Comparison of ENCODE assay signal across 21 cellular contexts in the genomic region with DNA sequence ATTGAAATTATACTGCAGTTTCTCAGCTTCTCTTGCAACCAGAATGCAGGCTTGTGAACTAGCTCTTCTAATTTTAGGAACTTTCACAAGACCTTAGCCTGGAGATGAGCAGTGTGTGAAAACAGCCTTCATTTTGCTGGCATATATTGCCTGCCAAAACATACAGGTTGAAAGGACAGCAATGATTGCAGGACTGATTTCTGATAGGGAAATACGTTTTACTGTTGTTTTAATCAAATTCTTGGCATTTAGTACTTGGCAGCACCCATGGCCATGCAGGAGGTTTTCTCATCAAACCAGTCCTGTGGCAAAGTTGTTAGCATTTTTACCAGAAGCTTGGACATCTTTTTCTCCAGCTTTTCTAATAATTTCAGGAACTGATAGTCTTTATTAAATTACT.
"Had no signal": no experiment of that assay in that cellular context is flagged by ENCODE, and none has a peak within 500 bp of the region (broad histone marks: within the 10 kb centered on the region; RNA-seq: fewer than 3 reads in every experiment).

No MANE protein-coding gene starts in this region.

- ATAC-seq: activated T-cell treated with anti-CD3 and anti-CD28 coated beads, Interleukin-2, amount 50 U/mL, for 72 hours; heart left ventricle; left cardiac atrium; natural killer cell treated with Interleukin-12 subunit alpha and Interleukin-12 subunit beta and Interleukin-15 and Interleukin-18, amount 100 ng/mL, for 72 hours had no signal

- H3K4me1 Mint-ChIP-seq: memory B cell had no signal

- H3K9me3 ChIP-seq: thoracic aorta, vagina had no signal

- H3K36me3 ChIP-seq: heart left ventricle, spleen, thoracic aorta, vagina had no signal

- H3K4me3 ChIP-seq: heart left ventricle, spleen, thoracic aorta, vagina had no signal

- H3K27me3 Mint-ChIP-seq: dendritic cell treated with granulocyte-macrophage colony-stimulating factor and Interleukin-4, amounts not matched to agents 40 ng/mL and 50 ng/mL, for 4 days; natural killer cell treated with Interleukin-12 subunit alpha and Interleukin-12 subunit beta and Interleukin-15 and Interleukin-18, amount 100 ng/mL, for 72 hours had no signal

- H3K4me3 Mint-ChIP-seq: activated CD4-positive, alpha-beta memory T cell treated with anti-CD3 and anti-CD28 coated beads, Interleukin-2, amount 10 ng/mL, durations not matched to agents 7 days and 5 days; activated naive CD4-positive, alpha-beta T cell treated with anti-CD3 and anti-CD28 coated beads for 36 hours; activated T-cell treated with anti-CD3 and anti-CD28 coated beads, Interleukin-2, amount 50 U/mL, for 72 hours; dendritic cell treated with granulocyte-macrophage colony-stimulating factor and Interleukin-4, amounts not matched to agents 40 ng/mL and 50 ng/mL, for 4 days; memory B cell; natural killer cell treated with Interleukin-12 subunit alpha and Interleukin-12 subunit beta and Interleukin-15 and Interleukin-18, amount 100 ng/mL, for 72 hours; type B pancreatic cell had no signal

- H3K4me1 ChIP-seq: heart left ventricle, spleen, vagina had no signal

- H3K27me3 ChIP-seq: vagina had no signal

- DNase-seq: activated CD4-positive, alpha-beta memory T cell treated with anti-CD3 and anti-CD28 coated beads, Interleukin-2, amount 10 ng/mL, durations not matched to agents 7 days and 5 days; activated CD4-positive, alpha-beta T cell treated with anti-CD3 and anti-CD28 coated beads for 48 hours; activated effector memory CD4-positive, alpha-beta T cell treated with Interleukin-2 at 50 U/mL for 16 hours; activated naive CD4-positive, alpha-beta T cell treated with anti-CD3 and anti-CD28 coated beads for 36 hours; activated T-cell treated with anti-CD3 and anti-CD28 coated beads, Interleukin-2, amount 50 U/mL, for 72 hours; amygdala; cerebellar nuclear complex; effector CD4-positive, alpha-beta T cell; heart left ventricle; islet precursor cell; left cardiac atrium; spleen; stimulated activated CD4-positive, alpha-beta T cell treated with anti-CD3 and anti-CD28 coated beads, Interleukin-4, amount 100 ng/mL, for 1 hour; stimulated activated naive CD4-positive, alpha-beta T cell had no signal

- H3K36me3 Mint-ChIP-seq: type B pancreatic cell had no signal

- H3K27ac Mint-ChIP-seq: activated CD4-positive, alpha-beta memory T cell treated with anti-CD3 and anti-CD28 coated beads, Interleukin-2, amount 10 ng/mL, durations not matched to agents 7 days and 5 days; activated naive CD4-positive, alpha-beta T cell treated with anti-CD3 and anti-CD28 coated beads for 36 hours; activated T-cell treated with anti-CD3 and anti-CD28 coated beads, Interleukin-2, amount 50 U/mL, for 72 hours; dendritic cell treated with granulocyte-macrophage colony-stimulating factor and Interleukin-4, amounts not matched to agents 40 ng/mL and 50 ng/mL, for 4 days; memory B cell; natural killer cell treated with Interleukin-12 subunit alpha and Interleukin-12 subunit beta and Interleukin-15 and Interleukin-18, amount 100 ng/mL, for 72 hours; progenitor cell of endocrine pancreas; type B pancreatic cell had no signal

- H3K27ac ChIP-seq: heart left ventricle, spleen, thoracic aorta, vagina had no signal
